ENCODE assay signal across 38 cellular contexts in the genomic region with DNA sequence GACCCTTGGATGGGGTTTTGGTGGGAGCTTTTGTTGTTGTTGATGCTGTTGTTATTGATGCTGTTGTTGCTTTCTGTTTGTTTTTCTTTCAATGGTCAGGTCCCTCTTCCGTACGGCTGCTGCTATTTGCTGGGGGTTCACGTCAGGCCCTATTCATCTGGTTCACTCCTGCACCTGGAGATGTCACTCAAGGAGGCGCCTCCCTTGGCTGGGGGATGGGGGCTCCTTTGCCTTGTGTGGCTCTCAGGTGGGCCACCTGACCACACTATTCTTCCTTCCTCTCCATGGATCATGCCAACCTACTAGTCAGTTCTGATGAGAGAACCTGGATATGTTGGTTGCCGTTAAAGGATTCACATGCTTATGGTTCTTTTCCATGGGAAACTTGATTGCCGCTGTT.
"Had no signal": no experiment of that assay in that cellular context is flagged by ENCODE, and none has a peak within 500 bp of the region (broad histone marks: within the 10 kb centered on the region; RNA-seq: fewer than 3 reads in every experiment).

No MANE protein-coding gene starts in this region.

- H3K27ac ChIP-seq: adrenal gland, ascending aorta, body of pancreas, brain microvascular endothelial cell, breast epithelium, cardiac muscle cell had no signal

- H3K4me1 ChIP-seq: adrenal gland, ascending aorta, body of pancreas, breast epithelium had no signal

- H3K27me3 ChIP-seq: ascending aorta, body of pancreas, brain microvascular endothelial cell, cardiac muscle cell had no signal

- H3K27me3 Mint-ChIP-seq: activated naive CD4-positive, alpha-beta T cell treated with anti-CD3 and anti-CD28 coated beads, Interleukin-2, amount 10 ng/mL, durations not matched to agents 7 days and 5 days; activated naive CD4-positive, alpha-beta T cell treated with anti-CD3 and anti-CD28 coated beads, Interleukin-2, amount 50 U/mL, for 24 hours; activated naive CD8-positive, alpha-beta T cell; activated naive CD8-positive, alpha-beta T cell treated with anti-CD3 and anti-CD28 coated beads for 36 hours; activated T-helper 17 cell treated with anti-CD3 and anti-CD28 coated beads, Interleukin-2, amount 50 U/mL, for 72 hours; central memory CD8-positive, alpha-beta T cell had no signal

- H3K4me1 Mint-ChIP-seq: activated naive CD4-positive, alpha-beta T cell treated with anti-CD3 and anti-CD28 coated beads, Interleukin-2, amount 10 ng/mL, durations not matched to agents 7 days and 5 days; activated naive CD4-positive, alpha-beta T cell treated with anti-CD3 and anti-CD28 coated beads, Interleukin-2, amount 50 U/mL, for 24 hours; activated naive CD8-positive, alpha-beta T cell treated with anti-CD3 and anti-CD28 coated beads for 36 hours; activated naive CD8-positive, alpha-beta T cell treated with anti-CD3 and anti-CD28 coated beads, Interleukin-2, amount 10 ng/mL, durations not matched to agents 7 days and 5 days; activated naive CD8-positive, alpha-beta T cell treated with anti-CD3 and anti-CD28 coated beads, Interleukin-2, amount 50 U/mL, for 24 hours; activated T-helper 17 cell treated with anti-CD3 and anti-CD28 coated beads, Interleukin-2, amount 50 U/mL, for 72 hours; brain; central memory CD8-positive, alpha-beta T cell had no signal

- DNase-seq: activated effector memory CD4-positive, alpha-beta T cell treated with anti-CD3 and anti-CD28 coated beads, Interleukin-2, amount 50 U/mL, for 16 hours; activated effector memory CD4-positive, alpha-beta T cell treated with Interleukin-2 at 50 U/mL for 16 hours; activated gamma-delta T cell; activated gamma-delta T cell treated with Interleukin-2 at 50 U/mL for 16 hours; activated naive CD4-positive, alpha-beta T cell; activated naive CD4-positive, alpha-beta T cell treated with anti-CD3 and anti-CD28 coated beads for 36 hours; activated naive CD4-positive, alpha-beta T cell treated with anti-CD3 and anti-CD28 coated beads, Interleukin-2, amount 10 ng/mL, durations not matched to agents 7 days and 5 days; activated naive CD4-positive, alpha-beta T cell treated with anti-CD3 and anti-CD28 coated beads, Interleukin-2, amount 50 U/mL, for 16 hours; activated naive CD4-positive, alpha-beta T cell treated with Interleukin-2 at 50 U/mL for 16 hours; activated naive CD8-positive, alpha-beta T cell treated with anti-CD3 and anti-CD28 coated beads for 36 hours; activated naive CD8-positive, alpha-beta T cell treated with anti-CD3 and anti-CD28 coated beads, Interleukin-2, amount 10 ng/mL, durations not matched to agents 7 days and 5 days; activated naive CD8-positive, alpha-beta T cell treated with anti-CD3 and anti-CD28 coated beads, Interleukin-2, amount 50 U/mL, for 24 hours; activated T-cell treated with anti-CD3 and anti-CD28 coated beads, Interleukin-2, amount 50 U/mL, for 1 hour; activated T-cell treated with anti-CD3 and anti-CD28 coated beads, Interleukin-2, amount 50 U/mL, for 24 hours; activated T-cell treated with anti-CD3 and anti-CD28 coated beads, Interleukin-2, amount 50 U/mL, for 4 hours; activated T-cell treated with anti-CD3 and anti-CD28 coated beads, Interleukin-2, amount 50 U/mL, for 48 hours; activated T-cell treated with anti-CD3 and anti-CD28 coated beads, Interleukin-2, amount 50 U/mL, for 72 hours; amniotic stem cell; amygdala; anterior cingulate cortex; aorta; body of pancreas; brain microvascular endothelial cell; caudate nucleus; central memory CD4-positive, alpha-beta T cell; cerebellar nuclear complex had no signal

- H3K36me3 ChIP-seq: adrenal gland, ascending aorta, brain microvascular endothelial cell, breast epithelium, cardiac muscle cell had no signal

- H3K9me3 ChIP-seq: adrenal gland, body of pancreas had no signal

- ATAC-seq: activated naive CD4-positive, alpha-beta T cell treated with anti-CD3 and anti-CD28 coated beads, Interleukin-2, amount 50 U/mL, for 72 hours; activated naive CD8-positive, alpha-beta T cell treated with anti-CD3 and anti-CD28 coated beads, Interleukin-2, amount 50 U/mL, for 24 hours; activated T-cell treated with anti-CD3 and anti-CD28 coated beads, Interleukin-2, amount 50 U/mL, for 4 hours; activated T-cell treated with anti-CD3 and anti-CD28 coated beads, Interleukin-2, amount 50 U/mL, for 72 hours; activated T-helper 17 cell treated with anti-CD3 and anti-CD28 coated beads, Interleukin-2, amount 50 U/mL, for 72 hours; body of pancreas had no signal

- H3K4me3 ChIP-seq: adrenal gland, ascending aorta, body of pancreas, breast epithelium, cardiac muscle cell had no signal

- H3K9me3 Mint-ChIP-seq: activated naive CD4-positive, alpha-beta T cell treated with anti-CD3 and anti-CD28 coated beads, Interleukin-2, amount 10 ng/mL, durations not matched to agents 7 days and 5 days; activated naive CD4-positive, alpha-beta T cell treated with anti-CD3 and anti-CD28 coated beads, Interleukin-2, amount 50 U/mL, for 24 hours; activated naive CD4-positive, alpha-beta T cell treated with anti-CD3 and anti-CD28 coated beads, Interleukin-2, amount 50 U/mL, for 72 hours; activated naive CD8-positive, alpha-beta T cell treated with anti-CD3 and anti-CD28 coated beads, Interleukin-2, amount 10 ng/mL, durations not matched to agents 7 days and 5 days; activated naive CD8-positive, alpha-beta T cell treated with anti-CD3 and anti-CD28 coated beads, Interleukin-2, amount 50 U/mL, for 24 hours; activated T-cell treated with anti-CD3 and anti-CD28 coated beads, Interleukin-2, amount 50 U/mL, for 24 hours; activated T-cell treated with anti-CD3 and anti-CD28 coated beads, Interleukin-2, amount 50 U/mL, for 4 hours; activated T-cell treated with anti-CD3 and anti-CD28 coated beads, Interleukin-2, amount 50 U/mL, for 72 hours; activated T-helper 1 cell treated with anti-CD3 and anti-CD28 coated beads, Interleukin-12 subunit alpha, Interleukin-12 subunit beta, Interleukin-2, Interleukin-4 antibody, amounts not matched to agents 30 ng/mL and 10 ng/mL and 1 ng/mL, durations not matched to agents 14 hours and 24 hours and 36 hours; activated T-helper 17 cell treated with anti-CD3 and anti-CD28 coated beads, Interleukin-2, amount 50 U/mL, for 72 hours; activated T-helper 2 cell treated with anti-CD3 and anti-CD28 coated beads, Interferon-gamma antibody, Interleukin-2, Interleukin-4, amounts not matched to agents 10 μg/mL and 5 μg/mL and 100 μg/mL, durations not matched to agents 14 hours and 24 hours and 36 hours; central memory CD8-positive, alpha-beta T cell had no signal

- H3K36me3 Mint-ChIP-seq: activated naive CD4-positive, alpha-beta T cell treated with anti-CD3 and anti-CD28 coated beads, Interleukin-2, amount 10 ng/mL, durations not matched to agents 7 days and 5 days; activated naive CD8-positive, alpha-beta T cell; activated naive CD8-positive, alpha-beta T cell treated with anti-CD3 and anti-CD28 coated beads for 36 hours; activated naive CD8-positive, alpha-beta T cell treated with anti-CD3 and anti-CD28 coated beads, Interleukin-2, amount 10 ng/mL, durations not matched to agents 7 days and 5 days had no signal

- H3K27ac Mint-ChIP-seq: activated naive CD4-positive, alpha-beta T cell treated with anti-CD3 and anti-CD28 coated beads for 36 hours; activated naive CD4-positive, alpha-beta T cell treated with anti-CD3 and anti-CD28 coated beads, Interleukin-2, amount 10 ng/mL, durations not matched to agents 7 days and 5 days; activated naive CD4-positive, alpha-beta T cell treated with anti-CD3 and anti-CD28 coated beads, Interleukin-2, amount 50 U/mL, for 24 hours; activated naive CD4-positive, alpha-beta T cell treated with anti-CD3 and anti-CD28 coated beads, Interleukin-2, amount 50 U/mL, for 72 hours; activated naive CD8-positive, alpha-beta T cell; activated naive CD8-positive, alpha-beta T cell treated with anti-CD3 and anti-CD28 coated beads for 36 hours; activated naive CD8-positive, alpha-beta T cell treated with anti-CD3 and anti-CD28 coated beads, Interleukin-2, amount 10 ng/mL, durations not matched to agents 7 days and 5 days; activated naive CD8-positive, alpha-beta T cell treated with anti-CD3 and anti-CD28 coated beads, Interleukin-2, amount 50 U/mL, for 24 hours; activated T-cell treated with anti-CD3 and anti-CD28 coated beads, Interleukin-2, amount 50 U/mL, for 24 hours; activated T-cell treated with anti-CD3 and anti-CD28 coated beads, Interleukin-2, amount 50 U/mL, for 72 hours; activated T-helper 1 cell treated with anti-CD3 and anti-CD28 coated beads, Interleukin-12 subunit alpha, Interleukin-12 subunit beta, Interleukin-2, Interleukin-4 antibody, amounts not matched to agents 30 ng/mL and 10 ng/mL and 1 ng/mL, durations not matched to agents 14 hours and 24 hours and 36 hours; activated T-helper 17 cell treated with anti-CD3 and anti-CD28 coated beads, Interleukin-2, amount 50 U/mL, for 72 hours; activated T-helper 2 cell treated with anti-CD3 and anti-CD28 coated beads, Interferon-gamma antibody, Interleukin-2, Interleukin-4, amounts not matched to agents 10 μg/mL and 5 μg/mL and 100 μg/mL, durations not matched to agents 14 hours and 24 hours and 36 hours; brain had no signal

- H3K4me3 Mint-ChIP-seq: activated naive CD4-positive, alpha-beta T cell treated with anti-CD3 and anti-CD28 coated beads for 36 hours; activated naive CD4-positive, alpha-beta T cell treated with anti-CD3 and anti-CD28 coated beads, Interleukin-2, amount 10 ng/mL, durations not matched to agents 7 days and 5 days; activated naive CD4-positive, alpha-beta T cell treated with anti-CD3 and anti-CD28 coated beads, Interleukin-2, amount 50 U/mL, for 24 hours; activated naive CD8-positive, alpha-beta T cell; activated naive CD8-positive, alpha-beta T cell treated with anti-CD3 and anti-CD28 coated beads for 36 hours; activated naive CD8-positive, alpha-beta T cell treated with anti-CD3 and anti-CD28 coated beads, Interleukin-2, amount 10 ng/mL, durations not matched to agents 7 days and 5 days; activated naive CD8-positive, alpha-beta T cell treated with anti-CD3 and anti-CD28 coated beads, Interleukin-2, amount 50 U/mL, for 24 hours; activated T-cell treated with anti-CD3 and anti-CD28 coated beads, Interleukin-2, amount 50 U/mL, for 24 hours; activated T-cell treated with anti-CD3 and anti-CD28 coated beads, Interleukin-2, amount 50 U/mL, for 4 hours; activated T-cell treated with anti-CD3 and anti-CD28 coated beads, Interleukin-2, amount 50 U/mL, for 72 hours; activated T-helper 1 cell treated with anti-CD3 and anti-CD28 coated beads, Interleukin-12 subunit alpha, Interleukin-12 subunit beta, Interleukin-2, Interleukin-4 antibody, amounts not matched to agents 30 ng/mL and 10 ng/mL and 1 ng/mL, durations not matched to agents 14 hours and 24 hours and 36 hours; activated T-helper 17 cell treated with anti-CD3 and anti-CD28 coated beads, Interleukin-2, amount 50 U/mL, for 72 hours; brain; central memory CD8-positive, alpha-beta T cell had no signal
